Comparison of ENCODE assay signal across 15 cellular contexts in genomic region chr5:178602752-178603151, GRCh38. TPM values are rescaled to one million over a fixed set of nuclear protein-coding genes. Genes with fewer than 3 reads are reported as not detected.
"Had no signal": no experiment of that assay in that cellular context is flagged by ENCODE, and none has a peak within 500 bp of the region (broad histone marks: within the 10 kb centered on the region; RNA-seq: fewer than 3 reads in every experiment).

No MANE protein-coding gene starts in this region.

- H3K4me3 ChIP-seq: ascending aorta, coronary artery, ovary, transverse colon had no signal

- H3K4me1 Mint-ChIP-seq: memory B cell; stimulated activated memory B cell treated with anti-CD40 and anti-IgM and Interleukin-4, amounts not matched to agents 10 μg/mL and 1 μg/mL and 100 μg/mL, for 72 hours had no signal

- H3K9me3 ChIP-seq: ascending aorta, ovary, transverse colon had no signal

- H3K27me3 Mint-ChIP-seq: activated CD8-positive, alpha-beta T cell treated with anti-CD3 and anti-CD28 coated beads for 36 hours; memory B cell; stimulated activated memory B cell treated with anti-CD40 and anti-IgM and Interleukin-4, amounts not matched to agents 10 μg/mL and 1 μg/mL and 100 μg/mL, for 72 hours had no signal

- ATAC-seq: activated CD8-positive, alpha-beta T cell treated with anti-CD3 and anti-CD28 coated beads for 36 hours; activated T-cell treated with anti-CD3 and anti-CD28 coated beads, Interleukin-2, amount 50 U/mL, for 72 hours; left lobe of liver; stimulated activated memory B cell treated with anti-CD40 and anti-IgM and Interleukin-4, amounts not matched to agents 10 μg/mL and 1 μg/mL and 100 μg/mL, for 72 hours had no signal

- H3K27ac Mint-ChIP-seq: activated CD8-positive, alpha-beta T cell treated with anti-CD3 and anti-CD28 coated beads for 36 hours; activated T-cell treated with anti-CD3 and anti-CD28 coated beads, Interleukin-2, amount 50 U/mL, for 72 hours; memory B cell; stimulated activated memory B cell treated with anti-CD40 and anti-IgM and Interleukin-4, amounts not matched to agents 10 μg/mL and 1 μg/mL and 100 μg/mL, for 72 hours; T-helper 1 cell treated with Interleukin-12 subunit alpha and Interleukin-12 subunit beta and Interleukin-4 antibody, amounts not matched to agents 30 μg/mL and 1 μg/mL, for 36 hours had no signal

- DNase-seq: activated CD4-positive, alpha-beta T cell treated with anti-CD3 and anti-CD28 coated beads for 4 hours; activated CD8-positive, alpha-beta memory T cell treated with anti-CD3 and anti-CD28 coated beads, Interleukin-2, amount 50 U/mL, for 4 hours; activated CD8-positive, alpha-beta T cell treated with anti-CD3 and anti-CD28 coated beads for 36 hours; activated T-cell treated with anti-CD3 and anti-CD28 coated beads, Interleukin-2, amount 50 U/mL, for 72 hours; effector CD8-positive, alpha-beta T cell; islet precursor cell; ovary; transverse colon had no signal

- H3K27me3 ChIP-seq: ascending aorta, ovary, transverse colon had no signal

- H3K27ac ChIP-seq: ovary had no signal

- H3K36me3 ChIP-seq: ovary had no signal

- H3K4me1 ChIP-seq: transverse colon had no signal

- H3K4me3 Mint-ChIP-seq: activated CD8-positive, alpha-beta T cell treated with anti-CD3 and anti-CD28 coated beads for 36 hours; activated T-cell treated with anti-CD3 and anti-CD28 coated beads, Interleukin-2, amount 50 U/mL, for 72 hours; memory B cell; stimulated activated memory B cell treated with anti-CD40 and anti-IgM and Interleukin-4, amounts not matched to agents 10 μg/mL and 1 μg/mL and 100 μg/mL, for 72 hours; T-helper 1 cell treated with Interleukin-12 subunit alpha and Interleukin-12 subunit beta and Interleukin-4 antibody, amounts not matched to agents 30 μg/mL and 1 μg/mL, for 36 hours had no signal

RNA-seq across cellular contexts. Expression of gene COL23A1, which starts 12.6 kb away (rescaled TPM):
- polyA plus RNA-seq: neural cell had no signal
